ENCODE assay signal across 9 cellular contexts in the genomic region with DNA sequence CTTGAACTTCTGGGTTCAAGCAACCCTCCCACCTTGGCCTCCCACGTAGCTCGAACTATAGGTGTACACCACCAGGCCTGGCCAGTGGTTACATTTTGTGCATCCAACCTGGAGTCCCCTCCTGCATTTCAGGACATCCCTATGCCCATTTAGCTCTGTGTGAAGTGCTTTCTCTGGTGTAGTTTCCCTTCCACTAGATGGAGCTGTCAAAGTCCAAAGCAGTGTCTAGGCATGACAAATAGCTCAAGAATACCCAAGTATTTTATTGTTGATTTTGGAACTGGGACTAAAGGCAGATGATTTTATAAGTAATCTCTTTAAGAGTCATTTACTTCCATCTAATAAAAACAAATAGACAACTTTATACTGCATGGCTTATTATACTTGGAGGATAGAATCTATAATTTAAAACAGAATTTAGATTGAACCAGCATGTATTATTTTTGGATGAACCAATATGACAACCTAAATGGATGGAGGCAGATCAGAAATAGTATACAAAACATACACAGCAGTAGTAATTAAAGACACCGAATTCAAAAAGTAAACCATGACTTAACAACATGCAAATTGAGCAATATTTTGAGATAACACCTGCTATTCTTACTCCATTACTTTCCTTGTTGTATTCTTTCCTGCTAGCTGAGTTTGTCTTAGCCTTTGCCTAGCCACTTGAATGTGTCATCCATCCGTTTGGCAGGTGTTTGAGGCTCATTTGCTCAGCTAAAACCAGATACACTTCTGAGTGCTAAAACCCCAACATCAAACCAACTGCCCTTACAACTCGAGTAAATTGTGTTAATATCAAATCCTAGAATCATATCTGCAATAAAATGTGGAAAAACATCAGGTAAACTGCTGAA. TPM values are rescaled to one million over a fixed set of nuclear protein-coding genes. Genes with fewer than 3 reads are reported as not detected.
DNase-seq lines count a peak whose midpoint lies in the region; ATAC-seq and TF ChIP-seq lines count a peak whose summit lies in the region.
"Had no signal": no experiment of that assay in that cellular context is flagged by ENCODE, and none has a peak within 500 bp of the region (broad histone marks: within the 10 kb centered on the region; RNA-seq: fewer than 3 reads in every experiment).

No MANE protein-coding gene starts in this region.

- H3K36me3 Mint-ChIP-seq in activated naive CD8-positive, alpha-beta T cell treated with anti-CD3 and anti-CD28 coated beads, Interleukin-2, amount 50 U/mL, for 24 hours (ENCODE audit: low read depth), result peaks cover 38% of the 10 kb centered on the region

- H3K27ac Mint-ChIP-seq in activated naive CD8-positive, alpha-beta T cell treated with anti-CD3 and anti-CD28 coated beads, Interleukin-2, amount 50 U/mL, for 24 hours, result no peak overlapping the region

- H3K4me1 ChIP-seq in heart left ventricle (peaks cover 0 to 38% (median 14%) of the 10 kb centered on the region in 12 donors), right atrium auricular region (peaks cover 0 to 23% of the 10 kb centered on the region in 2 donors)

- TF ChIP-seq CTCF in heart left ventricle (IDR thresholded peaks at IDR 0.05) (peak in 9 of 12 donors; percentile 21 to 48 (median 32)), right atrium auricular region (IDR thresholded peaks at IDR 0.05) (no peak)

- WGBS in heart left ventricle, 4 donors, result 72 to 77% (median 74%) methylated on average over 5 of the region's 5 CpGs

- no peak overlapping the region for H3K4me3 Mint-ChIP-seq in activated naive CD8-positive, alpha-beta T cell treated with anti-CD3 and anti-CD28 coated beads, Interleukin-2, amount 50 U/mL, for 24 hours

- no peaks in the 10 kb centered on the region for H3K9me3 Mint-ChIP-seq in activated naive CD8-positive, alpha-beta T cell treated with anti-CD3 and anti-CD28 coated beads, Interleukin-2, amount 50 U/mL, for 24 hours

- intact Hi-C loops in heart left ventricle (cut with DNase I), result loop anchor here in 1 of 10 donors (5.0 kb wide), 1 partner anchor 35 kb away; the partner anchor contains the start of gene EIF4ENIF1

- H3K36me3 ChIP-seq in heart left ventricle (peaks cover 0 to 85% (median 55%) of the 10 kb centered on the region in 9 donors), right atrium auricular region (peaks cover 32% of the 10 kb centered on the region)

- H3K27me3 ChIP-seq in heart left ventricle, result no peaks in the 10 kb centered on the region
- H3K27me3 ChIP-seq in right atrium auricular region, result no peaks in the 10 kb centered on the region

- no peaks in the 10 kb centered on the region for H3K9me3 ChIP-seq in heart left ventricle
- no peaks in the 10 kb centered on the region for H3K9me3 ChIP-seq in right atrium auricular region

- H3K4me1 Mint-ChIP-seq in activated naive CD8-positive, alpha-beta T cell treated with anti-CD3 and anti-CD28 coated beads, Interleukin-2, amount 50 U/mL, for 24 hours, result peaks cover 3% of the 10 kb centered on the region

- ATAC-seq in heart left ventricle, result peak in 3 of 4 donors; percentile 30 to 49 (median 38)
- peak; percentile 61 for ATAC-seq in activated naive CD8-positive, alpha-beta T cell treated with anti-CD3 and anti-CD28 coated beads, Interleukin-2, amount 50 U/mL, for 24 hours
- no peak for ATAC-seq in HG02840 (IDR thresholded peaks at IDR 0.05; ENCODE audit: low FRiP score, unreplicated experiment)
- no peak for ATAC-seq in GM19023 (IDR thresholded peaks at IDR 0.05; ENCODE audit: unreplicated experiment)

- no peak for TF ChIP-seq POLR2A in heart left ventricle (IDR thresholded peaks at IDR 0.05)

- H3K4me3 ChIP-seq in heart left ventricle (no peak overlapping the region), right atrium auricular region (no peak overlapping the region)
- H3K4me3 ChIP-seq: lung had no signal

- H3K27me3 Mint-ChIP-seq in activated naive CD8-positive, alpha-beta T cell treated with anti-CD3 and anti-CD28 coated beads, Interleukin-2, amount 50 U/mL, for 24 hours, result no peaks in the 10 kb centered on the region

- H3K27ac ChIP-seq in heart left ventricle (peak overlapping the region in 1 of 12 donors; percentile 9), right atrium auricular region (no peak overlapping the region)

- no peak for DNase-seq in heart left ventricle
- DNase-seq in right atrium auricular region (ENCODE audit: low spot score), result no peak
- DNase-seq in Kasumi-1 (lab: John Stamatoyannopoulos, UW), result peak; percentile 46 to 79
- DNase-seq in activated naive CD8-positive, alpha-beta T cell treated with anti-CD3 and anti-CD28 coated beads, Interleukin-2, amount 50 U/mL, for 24 hours, result no peak
- peak; percentile 50 for DNase-seq in left kidney (ENCODE audit: low read depth, low spot score)
- no peak for DNase-seq in T1000 (lab: John Stamatoyannopoulos, UW)

RNA-seq across cellular contexts. Expression of gene EIF4ENIF1, which starts 37.7 kb away (rescaled TPM):
- total RNA-seq in heart left ventricle, result 10 to 100 TPM; 12.1 to 31.2 (median 23.8) TPM
- polyA plus RNA-seq in heart left ventricle, result 10 to 100 TPM in 1 of 2 donors, 1 to 10 TPM in 1; 8.3 to 13.6 TPM
- total RNA-seq in right atrium auricular region, result 10 to 100 TPM in 1 of 2 donors, 1 to 10 TPM in 1; 9.0 to 14.6 TPM

RNA-seq across cellular contexts. Expression of gene SFI1, which starts 44.4 kb away (rescaled TPM):
- total RNA-seq in heart left ventricle (10 to 100 TPM in 1 of 9 donors, 1 to 10 TPM in 8; 2.2 to 18.3 (median 6.4) TPM), right atrium auricular region (1 to 10 TPM; 6.5 to 6.8 TPM)
- polyA plus RNA-seq in heart left ventricle, result 1 to 10 TPM; 4.8 to 8.1 TPM

RNA-seq across cellular contexts. Expression of gene DRG1, which starts 52.5 kb away (rescaled TPM):
- total RNA-seq in heart left ventricle (10 to 100 TPM; 50.1 to 88.0 (median 55.3) TPM), right atrium auricular region (10 to 100 TPM; 63.6 to 95.7 TPM)
- polyA plus RNA-seq in heart left ventricle, result 10 to 100 TPM; 63.1 to 94.8 TPM

Comparison
In these comparisons a context has a peak if more than half of its experiments do, and no peak if none do; other contexts are left out.
1. CTCF ChIP-seq: peak in heart left ventricle (9 of 12); none in right atrium auricular region (0 of 2).
2. ATAC-seq: peak in heart left ventricle (3 of 4) and activated naive CD8-positive, alpha-beta T cell treated with anti-CD3 and anti-CD28 coated beads, Interleukin-2, amount 50 U/mL, for 24 hours (single experiment); none in HG02840 (single experiment) and GM19023 (single experiment).
3. DNase-seq: peak in Kasumi-1 (2 of 2) and left kidney (single experiment); none in heart left ventricle (0 of 5), right atrium auricular region (single experiment), activated naive CD8-positive, alpha-beta T cell treated with anti-CD3 and anti-CD28 coated beads, Interleukin-2, amount 50 U/mL, for 24 hours (single experiment) and T1000 (single experiment).